1 cellular context compared by ENCODE assay signal in the genomic region with DNA sequence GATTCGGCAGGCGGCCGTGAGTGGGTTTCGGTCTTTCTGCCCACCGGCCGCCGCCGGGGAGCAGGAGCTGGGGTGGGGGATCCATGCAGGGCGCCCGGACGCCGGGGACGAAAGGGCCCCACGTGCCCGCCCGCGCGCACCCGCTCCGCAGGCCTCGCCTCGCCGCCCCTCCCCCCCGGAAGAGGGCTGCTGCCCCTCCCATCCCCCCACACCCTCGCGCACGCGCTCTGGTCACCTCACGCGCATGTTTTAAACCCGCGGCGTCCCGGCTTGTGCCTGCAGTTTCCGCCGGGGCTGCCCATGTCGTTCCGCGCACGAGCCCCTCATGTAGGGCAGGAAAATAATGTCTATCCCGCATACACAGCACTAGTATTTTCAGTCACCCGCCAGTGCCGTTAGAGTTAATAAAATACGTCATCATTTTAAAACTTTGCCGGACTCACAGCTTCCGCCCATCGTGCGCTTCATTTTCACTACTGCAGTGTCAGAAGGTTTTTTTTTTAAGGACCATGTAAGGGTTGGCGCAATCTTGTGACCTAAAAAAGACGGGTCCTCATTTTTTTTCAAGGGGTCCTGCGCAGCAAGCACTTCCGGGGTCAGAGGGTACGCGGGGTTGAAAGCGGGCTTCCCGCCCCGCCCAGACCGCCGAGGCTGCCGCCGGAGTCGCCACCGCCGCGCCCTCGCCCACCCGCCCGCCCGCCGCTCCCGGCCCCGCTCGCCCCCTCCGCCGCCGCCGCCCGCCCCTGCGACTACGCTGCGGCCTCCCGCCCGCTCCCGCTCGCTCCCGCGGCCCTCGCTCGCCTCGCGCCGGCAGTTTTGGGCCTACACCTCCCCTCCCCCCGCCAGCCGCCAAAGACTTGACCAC.
TF ChIP-seq lines count a peak whose summit lies in the region.

A gene (plus strand): TSS at position 640 of the 865 bp plus-strand sequence. CDS start 267 bp downstream, outside the sequence.

TF ChIP-seq in K562, 482 proteins besides CTCF, POLR2A, EP300 and RAD21 (continued from another document and continues in another):
- TF ChIP-seq, protein P1, sequence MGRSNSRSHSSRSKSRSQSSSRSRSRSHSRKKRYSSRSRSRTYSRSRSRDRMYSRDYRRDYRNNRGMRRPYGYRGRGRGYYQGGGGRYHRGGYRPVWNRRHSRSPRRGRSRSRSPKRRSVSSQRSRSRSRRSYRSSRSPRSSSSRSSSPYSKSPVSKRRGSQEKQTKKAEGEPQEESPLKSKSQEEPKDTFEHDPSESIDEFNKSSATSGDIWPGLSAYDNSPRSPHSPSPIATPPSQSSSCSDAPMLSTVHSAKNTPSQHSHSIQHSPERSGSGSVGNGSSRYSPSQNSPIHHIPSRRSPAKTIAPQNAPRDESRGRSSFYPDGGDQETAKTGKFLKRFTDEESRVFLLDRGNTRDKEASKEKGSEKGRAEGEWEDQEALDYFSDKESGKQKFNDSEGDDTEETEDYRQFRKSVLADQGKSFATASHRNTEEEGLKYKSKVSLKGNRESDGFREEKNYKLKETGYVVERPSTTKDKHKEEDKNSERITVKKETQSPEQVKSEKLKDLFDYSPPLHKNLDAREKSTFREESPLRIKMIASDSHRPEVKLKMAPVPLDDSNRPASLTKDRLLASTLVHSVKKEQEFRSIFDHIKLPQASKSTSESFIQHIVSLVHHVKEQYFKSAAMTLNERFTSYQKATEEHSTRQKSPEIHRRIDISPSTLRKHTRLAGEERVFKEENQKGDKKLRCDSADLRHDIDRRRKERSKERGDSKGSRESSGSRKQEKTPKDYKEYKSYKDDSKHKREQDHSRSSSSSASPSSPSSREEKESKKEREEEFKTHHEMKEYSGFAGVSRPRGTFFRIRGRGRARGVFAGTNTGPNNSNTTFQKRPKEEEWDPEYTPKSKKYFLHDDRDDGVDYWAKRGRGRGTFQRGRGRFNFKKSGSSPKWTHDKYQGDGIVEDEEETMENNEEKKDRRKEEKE (IDR thresholded peaks at IDR 0.05; ENCODE audit: borderline replicate concordance in 1 of 2, control insufficient read depth in 1 of 2, low read depth in 2 of 2, low read length in 1 of 2), result 0 out of 4 replicates have a peak, but pooled peaks of 1 of the 2 experiments have one; percentile 9
- TF ChIP-seq, protein P2, sequence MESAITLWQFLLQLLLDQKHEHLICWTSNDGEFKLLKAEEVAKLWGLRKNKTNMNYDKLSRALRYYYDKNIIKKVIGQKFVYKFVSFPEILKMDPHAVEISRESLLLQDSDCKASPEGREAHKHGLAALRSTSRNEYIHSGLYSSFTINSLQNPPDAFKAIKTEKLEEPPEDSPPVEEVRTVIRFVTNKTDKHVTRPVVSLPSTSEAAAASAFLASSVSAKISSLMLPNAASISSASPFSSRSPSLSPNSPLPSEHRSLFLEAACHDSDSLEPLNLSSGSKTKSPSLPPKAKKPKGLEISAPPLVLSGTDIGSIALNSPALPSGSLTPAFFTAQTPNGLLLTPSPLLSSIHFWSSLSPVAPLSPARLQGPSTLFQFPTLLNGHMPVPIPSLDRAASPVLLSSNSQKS (CRISPR knock-in tag; IDR thresholded peaks at IDR 0.05), result no peak
- TF ChIP-seq MTA2 (IDR thresholded peaks at IDR 0.05; ENCODE audit: low read depth) (peak; percentile 57), ZNF436 (CRISPR knock-in tag; IDR thresholded peaks at IDR 0.05) (no peak), RFX7 (CRISPR knock-in tag; IDR thresholded peaks at IDR 0.05) (no peak), TAF9B (IDR thresholded peaks at IDR 0.05; ENCODE audit: partially characterized antibody) (no peak), KLF6 (CRISPR knock-in tag; IDR thresholded peaks at IDR 0.05; ENCODE audit: borderline replicate concordance) (0 out of 2 replicates have a peak, but pooled peaks have one; percentile 34), ZNF316 (IDR thresholded peaks at IDR 0.05) (no peak; the same call in 1 of the 2 replicates), IFI16 (CRISPR knock-in tag; IDR thresholded peaks at IDR 0.05) (no peak), CBFA2T3 (IDR thresholded peaks at IDR 0.05) (0 out of 2 replicates have a peak, but pooled peaks have one; percentile 2), OTX1 (CRISPR knock-in tag; IDR thresholded peaks at IDR 0.05) (no peak), HDGF (IDR thresholded peaks at IDR 0.05) (no peak), FIP1L1 (IDR thresholded peaks at IDR 0.05; ENCODE audit: low read depth, low read length, poor library complexity, severe bottlenecking) (peak; percentile 60), DMBX1 (CRISPR knock-in tag; IDR thresholded peaks at IDR 0.05; ENCODE audit: borderline replicate concordance) (peak; percentile 35; the same call in 1 of the 2 replicates), MED1 (CRISPR knock-in tag; IDR thresholded peaks at IDR 0.05; ENCODE audit: borderline replicate concordance) (no peak), ZNF551 (CRISPR knock-in tag; IDR thresholded peaks at IDR 0.05) (no peak)
- TF ChIP-seq, protein P3, sequence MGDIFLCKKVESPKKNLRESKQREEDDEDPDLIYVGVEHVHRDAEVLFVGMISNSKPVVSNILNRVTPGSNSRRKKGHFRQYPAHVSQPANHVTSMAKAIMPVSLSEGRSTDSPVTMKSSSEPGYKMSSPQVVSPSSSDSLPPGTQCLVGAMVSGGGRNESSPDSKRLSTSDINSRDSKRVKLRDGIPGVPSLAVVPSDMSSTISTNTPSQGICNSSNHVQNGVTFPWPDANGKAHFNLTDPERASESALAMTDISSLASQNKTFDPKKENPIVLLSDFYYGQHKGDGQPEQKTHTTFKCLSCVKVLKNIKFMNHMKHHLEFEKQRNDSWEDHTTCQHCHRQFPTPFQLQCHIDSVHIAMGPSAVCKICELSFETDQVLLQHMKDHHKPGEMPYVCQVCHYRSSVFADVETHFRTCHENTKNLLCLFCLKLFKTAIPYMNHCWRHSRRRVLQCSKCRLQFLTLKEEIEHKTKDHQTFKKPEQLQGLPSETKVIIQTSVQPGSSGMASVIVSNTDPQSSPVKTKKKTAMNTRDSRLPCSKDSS (IDR thresholded peaks at IDR 0.05; ENCODE audit: low read depth, partially characterized antibody), result no peak
- TF ChIP-seq, protein P4, sequence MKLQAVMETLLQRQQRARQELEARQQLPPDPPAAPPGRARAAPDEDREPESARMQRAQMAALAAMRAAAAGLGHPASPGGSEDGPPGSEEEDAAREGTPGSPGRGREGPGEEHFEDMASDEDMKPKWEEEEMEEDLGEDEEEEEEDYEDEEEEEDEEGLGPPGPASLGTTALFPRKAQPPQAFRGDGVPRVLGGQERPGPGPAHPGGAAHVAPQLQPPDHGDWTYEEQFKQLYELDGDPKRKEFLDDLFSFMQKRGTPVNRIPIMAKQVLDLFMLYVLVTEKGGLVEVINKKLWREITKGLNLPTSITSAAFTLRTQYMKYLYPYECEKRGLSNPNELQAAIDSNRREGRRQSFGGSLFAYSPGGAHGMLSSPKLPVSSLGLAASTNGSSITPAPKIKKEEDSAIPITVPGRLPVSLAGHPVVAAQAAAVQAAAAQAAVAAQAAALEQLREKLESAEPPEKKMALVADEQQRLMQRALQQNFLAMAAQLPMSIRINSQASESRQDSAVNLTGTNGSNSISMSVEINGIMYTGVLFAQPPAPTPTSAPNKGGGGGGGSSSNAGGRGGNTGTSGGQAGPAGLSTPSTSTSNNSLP (IDR thresholded peaks at IDR 0.05; ENCODE audit: borderline replicate concordance, low read depth, low read length), result no peak
- TF ChIP-seq, protein P5, sequence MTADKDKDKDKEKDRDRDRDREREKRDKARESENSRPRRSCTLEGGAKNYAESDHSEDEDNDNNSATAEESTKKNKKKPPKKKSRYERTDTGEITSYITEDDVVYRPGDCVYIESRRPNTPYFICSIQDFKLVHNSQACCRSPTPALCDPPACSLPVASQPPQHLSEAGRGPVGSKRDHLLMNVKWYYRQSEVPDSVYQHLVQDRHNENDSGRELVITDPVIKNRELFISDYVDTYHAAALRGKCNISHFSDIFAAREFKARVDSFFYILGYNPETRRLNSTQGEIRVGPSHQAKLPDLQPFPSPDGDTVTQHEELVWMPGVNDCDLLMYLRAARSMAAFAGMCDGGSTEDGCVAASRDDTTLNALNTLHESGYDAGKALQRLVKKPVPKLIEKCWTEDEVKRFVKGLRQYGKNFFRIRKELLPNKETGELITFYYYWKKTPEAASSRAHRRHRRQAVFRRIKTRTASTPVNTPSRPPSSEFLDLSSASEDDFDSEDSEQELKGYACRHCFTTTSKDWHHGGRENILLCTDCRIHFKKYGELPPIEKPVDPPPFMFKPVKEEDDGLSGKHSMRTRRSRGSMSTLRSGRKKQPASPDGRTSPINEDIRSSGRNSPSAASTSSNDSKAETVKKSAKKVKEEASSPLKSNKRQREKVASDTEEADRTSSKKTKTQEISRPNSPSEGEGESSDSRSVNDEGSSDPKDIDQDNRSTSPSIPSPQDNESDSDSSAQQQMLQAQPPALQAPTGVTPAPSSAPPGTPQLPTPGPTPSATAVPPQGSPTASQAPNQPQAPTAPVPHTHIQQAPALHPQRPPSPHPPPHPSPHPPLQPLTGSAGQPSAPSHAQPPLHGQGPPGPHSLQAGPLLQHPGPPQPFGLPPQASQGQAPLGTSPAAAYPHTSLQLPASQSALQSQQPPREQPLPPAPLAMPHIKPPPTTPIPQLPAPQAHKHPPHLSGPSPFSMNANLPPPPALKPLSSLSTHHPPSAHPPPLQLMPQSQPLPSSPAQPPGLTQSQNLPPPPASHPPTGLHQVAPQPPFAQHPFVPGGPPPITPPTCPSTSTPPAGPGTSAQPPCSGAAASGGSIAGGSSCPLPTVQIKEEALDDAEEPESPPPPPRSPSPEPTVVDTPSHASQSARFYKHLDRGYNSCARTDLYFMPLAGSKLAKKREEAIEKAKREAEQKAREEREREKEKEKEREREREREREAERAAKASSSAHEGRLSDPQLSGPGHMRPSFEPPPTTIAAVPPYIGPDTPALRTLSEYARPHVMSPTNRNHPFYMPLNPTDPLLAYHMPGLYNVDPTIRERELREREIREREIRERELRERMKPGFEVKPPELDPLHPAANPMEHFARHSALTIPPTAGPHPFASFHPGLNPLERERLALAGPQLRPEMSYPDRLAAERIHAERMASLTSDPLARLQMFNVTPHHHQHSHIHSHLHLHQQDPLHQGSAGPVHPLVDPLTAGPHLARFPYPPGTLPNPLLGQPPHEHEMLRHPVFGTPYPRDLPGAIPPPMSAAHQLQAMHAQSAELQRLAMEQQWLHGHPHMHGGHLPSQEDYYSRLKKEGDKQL (CRISPR knock-in tag; IDR thresholded peaks at IDR 0.05; ENCODE audit: borderline replicate concordance), result no peak
- TF ChIP-seq, protein P6, sequence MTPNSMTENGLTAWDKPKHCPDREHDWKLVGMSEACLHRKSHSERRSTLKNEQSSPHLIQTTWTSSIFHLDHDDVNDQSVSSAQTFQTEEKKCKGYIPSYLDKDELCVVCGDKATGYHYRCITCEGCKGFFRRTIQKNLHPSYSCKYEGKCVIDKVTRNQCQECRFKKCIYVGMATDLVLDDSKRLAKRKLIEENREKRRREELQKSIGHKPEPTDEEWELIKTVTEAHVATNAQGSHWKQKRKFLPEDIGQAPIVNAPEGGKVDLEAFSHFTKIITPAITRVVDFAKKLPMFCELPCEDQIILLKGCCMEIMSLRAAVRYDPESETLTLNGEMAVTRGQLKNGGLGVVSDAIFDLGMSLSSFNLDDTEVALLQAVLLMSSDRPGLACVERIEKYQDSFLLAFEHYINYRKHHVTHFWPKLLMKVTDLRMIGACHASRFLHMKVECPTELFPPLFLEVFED (CRISPR knock-in tag; conservative IDR thresholded peaks at IDR 0.05), result peak; percentile 77; the same call in 1 of the 2 replicates
- TF ChIP-seq, protein P7, sequence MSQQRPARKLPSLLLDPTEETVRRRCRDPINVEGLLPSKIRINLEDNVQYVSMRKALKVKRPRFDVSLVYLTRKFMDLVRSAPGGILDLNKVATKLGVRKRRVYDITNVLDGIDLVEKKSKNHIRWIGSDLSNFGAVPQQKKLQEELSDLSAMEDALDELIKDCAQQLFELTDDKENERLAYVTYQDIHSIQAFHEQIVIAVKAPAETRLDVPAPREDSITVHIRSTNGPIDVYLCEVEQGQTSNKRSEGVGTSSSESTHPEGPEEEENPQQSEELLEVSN (IDR thresholded peaks at IDR 0.05; ENCODE audit: borderline replicate concordance in 1 of 2, extremely low read depth in 1 of 2, insufficient read depth in 1 of 2, insufficient read length in 1 of 2, low read depth in 1 of 2, low read length in 1 of 2, poor library complexity in 1 of 2, severe bottlenecking in 1 of 2), result peak; percentile 78 to 98
- TF ChIP-seq, protein P8, sequence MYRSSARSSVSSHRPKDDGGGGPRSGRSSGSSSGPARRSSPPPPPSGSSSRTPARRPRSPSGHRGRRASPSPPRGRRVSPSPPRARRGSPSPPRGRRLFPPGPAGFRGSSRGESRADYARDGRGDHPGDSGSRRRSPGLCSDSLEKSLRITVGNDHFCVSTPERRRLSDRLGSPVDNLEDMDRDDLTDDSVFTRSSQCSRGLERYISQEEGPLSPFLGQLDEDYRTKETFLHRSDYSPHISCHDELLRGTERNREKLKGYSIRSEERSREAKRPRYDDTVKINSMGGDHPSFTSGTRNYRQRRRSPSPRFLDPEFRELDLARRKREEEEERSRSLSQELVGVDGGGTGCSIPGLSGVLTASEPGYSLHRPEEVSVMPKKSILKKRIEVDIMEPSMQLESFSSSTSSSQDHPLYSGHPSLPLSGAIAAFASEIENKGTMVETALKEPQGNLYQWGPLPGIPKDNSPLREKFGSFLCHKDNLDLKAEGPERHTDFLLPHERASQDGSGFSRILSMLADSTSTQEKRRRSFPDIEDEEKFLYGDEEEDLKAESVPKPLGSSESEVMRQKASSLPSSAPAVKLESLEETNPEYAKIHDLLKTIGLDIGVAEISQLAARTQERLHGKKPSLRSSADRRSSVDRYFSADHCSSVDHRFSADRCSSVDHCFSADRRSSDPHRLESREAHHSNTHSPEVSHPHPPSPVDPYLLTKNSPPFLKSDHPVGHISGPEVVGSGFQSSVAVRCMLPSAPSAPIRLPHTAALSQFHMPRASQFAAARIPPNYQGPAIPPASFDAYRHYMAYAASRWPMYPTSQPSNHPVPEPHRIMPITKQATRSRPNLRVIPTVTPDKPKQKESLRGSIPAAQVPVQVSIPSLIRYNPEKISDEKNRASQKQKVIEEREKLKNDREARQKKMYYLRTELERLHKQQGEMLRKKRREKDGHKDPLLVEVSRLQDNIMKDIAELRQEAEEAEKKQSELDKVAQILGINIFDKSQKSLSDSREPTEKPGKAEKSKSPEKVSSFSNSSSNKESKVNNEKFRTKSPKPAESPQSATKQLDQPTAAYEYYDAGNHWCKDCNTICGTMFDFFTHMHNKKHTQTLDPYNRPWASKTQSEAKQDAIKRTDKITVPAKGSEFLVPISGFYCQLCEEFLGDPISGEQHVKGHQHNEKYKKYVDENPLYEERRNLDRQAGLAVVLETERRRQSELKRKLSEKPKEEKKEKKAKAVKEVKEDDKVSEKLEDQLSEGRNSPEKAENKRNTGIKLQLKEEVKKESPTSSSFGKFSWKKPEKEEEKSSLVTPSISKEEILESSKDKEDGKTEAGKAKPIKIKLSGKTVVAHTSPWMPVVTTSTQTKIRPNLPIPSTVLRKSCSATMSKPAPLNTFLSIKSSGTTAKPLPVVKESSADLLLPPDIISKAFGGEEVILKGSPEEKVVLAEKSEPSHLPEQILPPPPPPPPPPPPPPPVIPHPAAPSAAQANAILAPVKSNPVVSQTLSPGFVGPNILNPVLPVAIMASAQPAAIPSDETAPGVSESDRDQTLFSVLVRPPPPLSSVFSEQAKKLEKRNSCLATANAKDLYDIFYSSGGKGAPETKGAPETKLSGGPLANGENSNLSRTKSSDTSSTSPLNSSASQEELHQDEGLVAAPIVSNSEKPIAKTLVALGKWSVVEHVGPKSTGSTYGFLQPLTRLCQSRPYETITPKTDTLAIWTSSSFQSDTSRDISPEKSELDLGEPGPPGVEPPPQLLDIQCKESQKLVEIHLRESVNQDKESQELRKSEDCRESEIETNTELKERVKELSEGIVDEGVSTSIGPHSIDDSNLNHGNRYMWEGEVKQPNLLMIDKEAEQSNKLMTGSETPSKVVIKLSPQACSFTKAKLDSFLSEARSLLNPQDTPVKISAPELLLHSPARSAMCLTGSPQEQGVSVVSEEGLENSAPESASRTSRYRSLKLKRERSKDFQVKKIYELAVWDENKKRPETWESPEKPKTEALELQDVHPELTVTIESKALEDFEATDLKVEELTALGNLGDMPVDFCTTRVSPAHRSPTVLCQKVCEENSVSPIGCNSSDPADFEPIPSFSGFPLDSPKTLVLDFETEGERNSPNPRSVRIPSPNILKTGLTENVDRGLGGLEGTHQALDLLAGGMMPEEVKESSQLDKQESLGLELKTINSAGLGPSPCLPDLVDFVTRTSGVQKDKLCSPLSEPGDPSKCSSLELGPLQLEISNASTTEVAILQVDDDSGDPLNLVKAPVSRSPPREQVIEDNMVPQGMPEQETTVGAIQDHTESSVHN (IDR thresholded peaks at IDR 0.05; ENCODE audit: borderline replicate concordance in 1 of 2, low read depth in 1 of 2), result no peak; a peak in 1 of 4 replicates
